In genomic region chr16:57704011-57704904, GRCh38 we compare ENCODE assay signal across 1 cellular context.
TF ChIP-seq lines count a peak whose summit lies in the region.

No MANE protein-coding gene starts in this region.

TF ChIP-seq in HepG2, 621 proteins besides CTCF, POLR2A, EP300 and RAD21 (continued from another document and continues in another):
- TF ChIP-seq ZNF687 (CRISPR knock-in tag; IDR thresholded peaks at IDR 0.05): no peak; the same call in 1 of the 2 replicates
- no peak for TF ChIP-seq NR1H2 (CRISPR knock-in tag; IDR thresholded peaks at IDR 0.05; ENCODE audit: borderline replicate concordance, low read depth)
- no peak for TF ChIP-seq MATR3 (CRISPR knock-in tag; IDR thresholded peaks at IDR 0.05)
- no peak for TF ChIP-seq MAFG (CRISPR knock-in tag; IDR thresholded peaks at IDR 0.05)
- TF ChIP-seq ZKSCAN8 (CRISPR knock-in tag; IDR thresholded peaks at IDR 0.05; ENCODE audit: borderline replicate concordance): peak; percentile 52; the same call in 1 of the 2 replicates
- no peak for TF ChIP-seq NPAS2 (CRISPR knock-in tag; IDR thresholded peaks at IDR 0.05; ENCODE audit: borderline replicate concordance)
- no peak; the same call in 1 of the 2 replicates for TF ChIP-seq ZNF264 (CRISPR knock-in tag; IDR thresholded peaks at IDR 0.05)
- TF ChIP-seq ZXDC (CRISPR knock-in tag; IDR thresholded peaks at IDR 0.05): no peak
- TF ChIP-seq JUN (CRISPR knock-in tag; IDR thresholded peaks at IDR 0.05): peak; percentile 41; the same call in 1 of the 2 replicates
- TF ChIP-seq ZUFSP (CRISPR knock-in tag; IDR thresholded peaks at IDR 0.05; ENCODE audit: borderline replicate concordance): no peak
- no peak for TF ChIP-seq ZNF652 (CRISPR knock-in tag; IDR thresholded peaks at IDR 0.05; ENCODE audit: borderline replicate concordance, low read depth)
- TF ChIP-seq ZSCAN25 (CRISPR knock-in tag; IDR thresholded peaks at IDR 0.05): no peak
- peak; percentile 38; the same call in 1 of the 2 replicates for TF ChIP-seq ZNF251 (CRISPR knock-in tag; IDR thresholded peaks at IDR 0.05)
- TF ChIP-seq NRL (CRISPR knock-in tag; IDR thresholded peaks at IDR 0.05; ENCODE audit: borderline replicate concordance): peak; percentile 80; the same call in 1 of the 2 replicates
- no peak for TF ChIP-seq ATF3 (CRISPR knock-in tag; IDR thresholded peaks at IDR 0.05)
- TF ChIP-seq NFE2 (CRISPR knock-in tag; IDR thresholded peaks at IDR 0.05): no peak
- peak; percentile 54; the same call in 1 of the 2 replicates for TF ChIP-seq SALL1 (CRISPR knock-in tag; IDR thresholded peaks at IDR 0.05)
- TF ChIP-seq PPARG (CRISPR knock-in tag; conservative IDR thresholded peaks at IDR 0.05): 0 out of 2 replicates have a peak, but pooled peaks have one; percentile 50
- TF ChIP-seq ISX (CRISPR knock-in tag; conservative IDR thresholded peaks at IDR 0.05): no peak
- TF ChIP-seq RNF2 (conservative IDR thresholded peaks at IDR 0.05; ENCODE audit: low read depth): no peak
- TF ChIP-seq NFKB2 (CRISPR knock-in tag; IDR thresholded peaks at IDR 0.05; ENCODE audit: borderline replicate concordance): no peak; the same call in 1 of the 2 replicates
- TF ChIP-seq CENPT (CRISPR knock-in tag; IDR thresholded peaks at IDR 0.05; ENCODE audit: low read depth): no peak
- no peak for TF ChIP-seq CHD4 (IDR thresholded peaks at IDR 0.05; ENCODE audit: borderline replicate concordance, low read length)
- no peak for TF ChIP-seq ZNF329 (CRISPR knock-in tag; IDR thresholded peaks at IDR 0.05; ENCODE audit: low read depth)
- no peak for TF ChIP-seq KMT2A (CRISPR knock-in tag; IDR thresholded peaks at IDR 0.05)
- TF ChIP-seq POGZ (CRISPR knock-in tag; IDR thresholded peaks at IDR 0.05): no peak
- TF ChIP-seq BATF2 (CRISPR knock-in tag; IDR thresholded peaks at IDR 0.05): no peak
- TF ChIP-seq HES4 (CRISPR knock-in tag; IDR thresholded peaks at IDR 0.05; ENCODE audit: borderline replicate concordance): no peak
- no peak for TF ChIP-seq ZNF839 (CRISPR knock-in tag; IDR thresholded peaks at IDR 0.05; ENCODE audit: borderline replicate concordance)
- TF ChIP-seq MZF1 (CRISPR knock-in tag; IDR thresholded peaks at IDR 0.05; ENCODE audit: borderline replicate concordance): no peak
- peak; percentile 66; the same call in 1 of the 2 replicates for TF ChIP-seq RCOR2 (CRISPR knock-in tag; IDR thresholded peaks at IDR 0.05)
- no peak for TF ChIP-seq TOE1 (CRISPR knock-in tag; IDR thresholded peaks at IDR 0.05)
- TF ChIP-seq CBX5 (CRISPR knock-in tag; IDR thresholded peaks at IDR 0.05; ENCODE audit: borderline replicate concordance): no peak
- TF ChIP-seq GATAD2A (CRISPR knock-in tag; IDR thresholded peaks at IDR 0.05): peak; percentile 74
- TF ChIP-seq ZMYM2 (CRISPR knock-in tag; IDR thresholded peaks at IDR 0.05): no peak
- no peak for TF ChIP-seq DBP (CRISPR knock-in tag; IDR thresholded peaks at IDR 0.05; ENCODE audit: not compliant biosample characterization)
- peak; percentile 99 for TF ChIP-seq HNF1A (IDR thresholded peaks at IDR 0.05; ENCODE audit: low read depth)
- TF ChIP-seq HNF1A (CRISPR knock-in tag; IDR thresholded peaks at IDR 0.05; ENCODE audit: borderline replicate concordance): peak; percentile 99
- no peak for TF ChIP-seq ZNF33A (CRISPR knock-in tag; IDR thresholded peaks at IDR 0.05; ENCODE audit: borderline replicate concordance)
- TF ChIP-seq ZNF660 (CRISPR knock-in tag; IDR thresholded peaks at IDR 0.05; ENCODE audit: borderline replicate concordance, low read depth): no peak
- TF ChIP-seq SP140L (CRISPR knock-in tag; IDR thresholded peaks at IDR 0.05; ENCODE audit: borderline replicate concordance): no peak
- TF ChIP-seq PHF21A (CRISPR knock-in tag; IDR thresholded peaks at IDR 0.05): peak; percentile 67
- TF ChIP-seq ZNF724P (CRISPR knock-in tag; IDR thresholded peaks at IDR 0.05; ENCODE audit: borderline replicate concordance): no peak
- 0 out of 2 replicates have a peak, but pooled peaks have one; percentile 71 for TF ChIP-seq IRF2 (CRISPR knock-in tag; IDR thresholded peaks at IDR 0.05)
- no peak for TF ChIP-seq LCORL (IDR thresholded peaks at IDR 0.05)
- TF ChIP-seq LCORL (CRISPR knock-in tag; IDR thresholded peaks at IDR 0.05): peak; percentile 82
- 0 out of 2 replicates have a peak, but pooled peaks have one; percentile 11 for TF ChIP-seq ZMYM3 (CRISPR knock-in tag; IDR thresholded peaks at IDR 0.05)
- TF ChIP-seq ARID5B (CRISPR knock-in tag; IDR thresholded peaks at IDR 0.05): peak; percentile 70
- 0 out of 2 replicates have a peak, but pooled peaks have one; percentile 30 for TF ChIP-seq ZNF569 (CRISPR knock-in tag; IDR thresholded peaks at IDR 0.05; ENCODE audit: borderline replicate concordance)
- no peak; the same call in 1 of the 2 replicates for TF ChIP-seq ZNF776 (CRISPR knock-in tag; IDR thresholded peaks at IDR 0.05)
